9 cellular contexts compared by ENCODE assay signal in genomic region chr11:17760102-17761029, GRCh38. TPM values are rescaled to one million over a fixed set of nuclear protein-coding genes. Genes with fewer than 3 reads are reported as not detected.
DNase-seq lines count a peak whose midpoint lies in the region; ATAC-seq and TF ChIP-seq lines count a peak whose summit lies in the region.
"Had no signal": no experiment of that assay in that cellular context is flagged by ENCODE, and none has a peak within 500 bp of the region (broad histone marks: within the 10 kb centered on the region; RNA-seq: fewer than 3 reads in every experiment).

No MANE protein-coding gene starts in this region.

- H3K9ac ChIP-seq in Loucy (ENCODE audit: low read depth, low read length, poor library complexity, severe bottlenecking), result no peak overlapping the region

- ATAC-seq in GM21390 (IDR thresholded peaks at IDR 0.05; ENCODE audit: unreplicated experiment) (peak; percentile 79), T-helper 17 cell (peak; percentile 23), foreskin keratinocyte (peak; percentile 77), psoas muscle (peak; percentile 86 to 95 (median 93))
- no peak for ATAC-seq in CD4-positive, alpha-beta T cell (ENCODE audit: poor library complexity)

- WGBS in psoas muscle, 3 donors, result 32 to 55% (median 40%) methylated on average over 23 of the region's 23 CpGs

- DNase-seq in GM06990 (ENCODE audit: extremely low read depth, insufficient read length) (no peak), T-helper 17 cell (no peak), foreskin keratinocyte (no peak), psoas muscle (peak; percentile 45 to 74)
- DNase-seq in effector CD4-positive, alpha-beta T cell, result no peak
- DNase-seq in CD4-positive, alpha-beta T cell, result no peak
- DNase-seq: activated T-cell treated with anti-CD3 and anti-CD28 coated beads, Interleukin-2, amount 50 U/mL, for 4 hours had no signal

- H3K36me3 ChIP-seq in GM06990 (ENCODE audit: control insufficient read depth, insufficient read depth, low read length) (no peaks in the 10 kb centered on the region), Loucy (ENCODE audit: insufficient read depth, low read length) (no peaks in the 10 kb centered on the region), psoas muscle (ENCODE audit: insufficient read depth in 1 of 2, low read depth in 1 of 2) (no peaks in the 10 kb centered on the region)

- H3K4me2 ChIP-seq in Loucy (ENCODE audit: low read depth, low read length, poor library complexity, severe bottlenecking), result no peak overlapping the region

- POLR2A ChIA-PET in CD4-positive, alpha-beta T cell (lab: Charles Lee), result no interaction called here

- H3K27ac ChIP-seq in foreskin keratinocyte (no peak overlapping the region), psoas muscle (peak overlapping the region; percentile 27)
- no peak overlapping the region for H3K27ac ChIP-seq in CD4-positive, alpha-beta T cell (ENCODE audit: low read depth, low read length)

- no peak overlapping the region for H3K27ac Mint-ChIP-seq in T-helper 17 cell
- H3K27ac Mint-ChIP-seq in CD4-positive, alpha-beta T cell, result no peak overlapping the region

- H3K9me2 ChIP-seq in Loucy (replicated peaks; ENCODE audit: low read depth, low read length), result no peaks in the 10 kb centered on the region

- H3K27me3 Mint-ChIP-seq in T-helper 17 cell, result peaks cover 27% of the 10 kb centered on the region
- H3K27me3 Mint-ChIP-seq in CD4-positive, alpha-beta T cell, result peaks cover 6% of the 10 kb centered on the region

- intact Hi-C loops in psoas muscle (cut with DNase I), result loop anchor here (2.0 to 5.0 kb wide), 3 partner anchors 86 to 218 kb away; no protein-coding TSS in a partner anchor
- intact Hi-C loops in CD4-positive, alpha-beta T cell (cut with DNase I, micrococcal nuclease), result no loop called here

- H2AFZ ChIP-seq in Loucy (ENCODE audit: low read length), result no peak overlapping the region

- H3K27me3 ChIP-seq in GM06990 (replicated peaks; ENCODE audit: control insufficient read depth, insufficient read depth, low read length) (no peaks in the 10 kb centered on the region), Loucy (ENCODE audit: insufficient read depth, low read length, poor library complexity, severe bottlenecking) (no peaks in the 10 kb centered on the region), foreskin keratinocyte (peaks cover 15% of the 10 kb centered on the region), psoas muscle (ENCODE audit: insufficient read depth in 3 of 3, low read length in 2 of 3) (no peaks in the 10 kb centered on the region)
- H3K27me3 ChIP-seq in CD4-positive, alpha-beta T cell (ENCODE audit: control insufficient read depth, insufficient read depth, low read length), result no peaks in the 10 kb centered on the region

- H3K4me1 Mint-ChIP-seq in T-helper 17 cell, result peaks cover 3% of the 10 kb centered on the region
- H3K4me1 Mint-ChIP-seq in CD4-positive, alpha-beta T cell (ENCODE audit: low read depth), result no peaks in the 10 kb centered on the region

- no peak overlapping the region for H3K4me3 Mint-ChIP-seq in T-helper 17 cell
- H3K4me3 Mint-ChIP-seq in CD4-positive, alpha-beta T cell, result no peak overlapping the region
- H3K4me3 Mint-ChIP-seq: activated T-cell treated with anti-CD3 and anti-CD28 coated beads, Interleukin-2, amount 50 U/mL, for 4 hours had no signal

- H3K36me3 Mint-ChIP-seq in T-helper 17 cell (ENCODE audit: low read depth), result no peaks in the 10 kb centered on the region
- H3K36me3 Mint-ChIP-seq in CD4-positive, alpha-beta T cell (ENCODE audit: low read depth), result no peaks in the 10 kb centered on the region

- H3K9me3 Mint-ChIP-seq in CD4-positive, alpha-beta T cell, result no peaks in the 10 kb centered on the region
- H3K9me3 Mint-ChIP-seq: activated T-cell treated with anti-CD3 and anti-CD28 coated beads, Interleukin-2, amount 50 U/mL, for 4 hours had no signal

- H3K4me3 ChIP-seq in GM06990 (replicated peaks; ENCODE audit: low read depth, low read length) (no peak overlapping the region), Loucy (ENCODE audit: low read length, poor library complexity, severe bottlenecking) (no peak overlapping the region), psoas muscle (no peak overlapping the region)

- TF ChIP-seq CTCF in GM06990 (IDR thresholded peaks at IDR 0.05; ENCODE audit: insufficient read depth, low read length, poor library complexity, severe bottlenecking), result peak; percentile 80
- peak; percentile 76 for TF ChIP-seq CTCF in Loucy (conservative IDR thresholded peaks at IDR 0.05; ENCODE audit: low read length)
- peak; percentile 69 for TF ChIP-seq CTCF in foreskin keratinocyte (conservative IDR thresholded peaks at IDR 0.05)
- peak; percentile 58 for TF ChIP-seq CTCF in psoas muscle (IDR thresholded peaks at IDR 0.05)
- no peak for TF ChIP-seq CTCF in CD4-positive, alpha-beta T cell (IDR thresholded peaks at IDR 0.05)

- no peaks in the 10 kb centered on the region for H3K9me3 ChIP-seq in Loucy (ENCODE audit: insufficient read depth, low read depth, low read length)
- no peaks in the 10 kb centered on the region for H3K9me3 ChIP-seq in T-helper 17 cell (ENCODE audit: control insufficient read depth, low read length, poor library complexity, severe bottlenecking)
- H3K9me3 ChIP-seq in psoas muscle, result peaks cover 7% of the 10 kb centered on the region
- H3K9me3 ChIP-seq in CD4-positive, alpha-beta T cell (ENCODE audit: control insufficient read depth, low read length), result no peaks in the 10 kb centered on the region

- no peaks in the 10 kb centered on the region for H4K20me1 ChIP-seq in Loucy (ENCODE audit: insufficient read depth, low read length, poor library complexity, severe bottlenecking)

- no peaks in the 10 kb centered on the region for H3K79me2 ChIP-seq in Loucy (ENCODE audit: insufficient read depth, low read length)

- H3F3A ChIP-seq in Loucy (ENCODE audit: low read depth), result no peaks in the 10 kb centered on the region

- CTCF ChIA-PET in CD4-positive, alpha-beta T cell (lab: Charles Lee), result no interaction called here

- H3K4me1 ChIP-seq in Loucy (ENCODE audit: insufficient read depth, low read length, poor library complexity, severe bottlenecking) (no peaks in the 10 kb centered on the region), foreskin keratinocyte (no peaks in the 10 kb centered on the region), psoas muscle (no peaks in the 10 kb centered on the region)

RNA-seq across cellular contexts. Expression of gene KCNC1, which starts 25.8 kb away (rescaled TPM):
- total RNA-seq in T-helper 17 cell, result not detected
- not detected in 2 replicates for total RNA-seq in foreskin keratinocyte
- polyA plus RNA-seq in foreskin keratinocyte, result not detected in 2 replicates
- total RNA-seq in psoas muscle, result 1 to 10 TPM in 1 of 4 donors, under 1 TPM in 3; 0.05 to 1.1 (median 0.47) TPM
- polyA plus RNA-seq in psoas muscle, result under 1 TPM; 0.01 to 0.13 (median 0.05) TPM
- not detected for total RNA-seq in CD4-positive, alpha-beta T cell
- total RNA-seq: activated T-cell treated with anti-CD3 and anti-CD28 coated beads, Interleukin-2, amount 50 U/mL, for 4 hours had no signal

RNA-seq across cellular contexts. Expression of gene MYOD1, which starts 41.0 kb away (rescaled TPM):
- total RNA-seq in T-helper 17 cell, result not detected
- total RNA-seq in foreskin keratinocyte, result not detected in 2 replicates
- not detected in 2 replicates for polyA plus RNA-seq in foreskin keratinocyte
- 10 to 100 TPM; 45.6 to 95.7 (median 60.4) TPM for total RNA-seq in psoas muscle
- polyA plus RNA-seq in psoas muscle, result 10 to 100 TPM in 1 of 3 donors, 1 to 10 TPM in 2; 5.0 to 63.6 (median 6.8) TPM
- not detected for total RNA-seq in CD4-positive, alpha-beta T cell
- total RNA-seq: activated T-cell treated with anti-CD3 and anti-CD28 coated beads, Interleukin-2, amount 50 U/mL, for 4 hours had no signal

Comparison
In these comparisons a context has a peak if more than half of its experiments do, and no peak if none do; other contexts are left out.
1. DNase-seq: peak in psoas muscle (2 of 2); none in GM06990 (single experiment), T-helper 17 cell (0 of 3), foreskin keratinocyte (0 of 2), effector CD4-positive, alpha-beta T cell (single experiment) and CD4-positive, alpha-beta T cell (0 of 10).
2. RNA of gene MYOD1, which starts 41.0 kb away (total RNA-seq): 45.6 to 95.7 TPM in psoas muscle; not detected in T-helper 17 cell, not detected in foreskin keratinocyte and not detected in CD4-positive, alpha-beta T cell; every median in the first group is over 10 times any median in the second.
3. intact Hi-C loops: an anchor here in psoas muscle (2.0 to 5.0 kb wide); none called in CD4-positive, alpha-beta T cell.